In genomic region chr1:10045480-10046355, GRCh38 we compare ENCODE assay signal across 11 cellular contexts. TPM values are rescaled to one million over a fixed set of nuclear protein-coding genes. Genes with fewer than 3 reads are reported as not detected.
DNase-seq lines count a peak whose midpoint lies in the region; ATAC-seq and TF ChIP-seq lines count a peak whose summit lies in the region.
"Had no signal": no experiment of that assay in that cellular context is flagged by ENCODE, and none has a peak within 500 bp of the region (broad histone marks: within the 10 kb centered on the region; RNA-seq: fewer than 3 reads in every experiment).

No MANE protein-coding gene starts in this region.

- H3K9me3 Mint-ChIP-seq in nephron = no peaks in the 10 kb centered on the region

- no peak for ATAC-seq in GM21381 (IDR thresholded peaks at IDR 0.05; ENCODE audit: unreplicated experiment)
- no peak for ATAC-seq in HG02884 (IDR thresholded peaks at IDR 0.05; ENCODE audit: unreplicated experiment)

- H3K4me3 ChIP-seq in AG04450 (ENCODE audit: low read depth, low read length) (peak overlapping the region; percentile 17), esophagus (ENCODE audit: low read depth in 1 of 2, low read length in 2 of 2) (no peak overlapping the region), H7 (ENCODE audit: insufficient read depth, low read depth, low read length) (no peak overlapping the region)

- peak overlapping the region; percentile 12 to 36 (median 28) for H3K27ac Mint-ChIP-seq in nephron

- H3K36me3 Mint-ChIP-seq in nephron (ENCODE audit: low read depth) = peaks cover 23% of the 10 kb centered on the region

- peaks cover 31% of the 10 kb centered on the region for H3K4me1 Mint-ChIP-seq in nephron

- no peak overlapping the region for H3K4me3 Mint-ChIP-seq in nephron

- H3K36me3 ChIP-seq in esophagus (ENCODE audit: control insufficient read depth in 2 of 2, insufficient read depth in 2 of 2, low read length in 1 of 2) (no peaks in the 10 kb centered on the region), H7 (replicated peaks; ENCODE audit: control insufficient read depth, insufficient read depth, low read length) (0 out of 2 replicates have a peak, but pooled peaks cover 1% of the 10 kb centered on the region)

- WGBS in esophagus, 2 donors = 60 to 67% methylated on average over 8 of the region's 8 CpGs

- H3K27me3 ChIP-seq in AG04450 (ENCODE audit: control insufficient read depth, insufficient read depth, low read length) (no peaks in the 10 kb centered on the region), esophagus (ENCODE audit: control insufficient read depth in 1 of 2, insufficient read depth in 2 of 2, low read length in 2 of 2) (no peaks in the 10 kb centered on the region), H7 (ENCODE audit: control insufficient read depth, insufficient read depth, low read length) (no peaks in the 10 kb centered on the region)

- no peak for TF ChIP-seq CTCF in AG04450 (IDR thresholded peaks at IDR 0.05; ENCODE audit: low read depth, low read length)
- no peak for TF ChIP-seq CTCF in nephron (IDR thresholded peaks at IDR 0.05; ENCODE audit: unreplicated experiment in 3 of 3)

- H3K27me3 Mint-ChIP-seq in nephron (ENCODE audit: low read depth) = no peaks in the 10 kb centered on the region

- CTCF ChIA-PET in AG04450 (lab: Charles Lee) = interaction anchor here (0.6 to 1.0 kb wide), 3 partner anchors 26 to 102 kb away, joined by 3 to 4 read pairs (median 3); partner anchors contain the start of genes LZIC and NMNAT1

- H3K27ac ChIP-seq in AG04450 (ENCODE audit: low read depth, low read length) = peak overlapping the region; percentile 79
- H3K27ac ChIP-seq in esophagus (ENCODE audit: low read depth in 2 of 2, low read length in 1 of 2) = peak overlapping the region; percentile 74 to 81

- no peaks in the 10 kb centered on the region for H3K9me3 ChIP-seq in AG04450 (ENCODE audit: control insufficient read depth, insufficient read depth, low read length)
- H3K9me3 ChIP-seq in esophagus (ENCODE audit: control insufficient read depth in 2 of 2, insufficient read depth in 1 of 2, low read depth in 1 of 2, low read length in 1 of 2) = no peaks in the 10 kb centered on the region

- peak; percentile 77 for DNase-seq in AG04450 (ENCODE audit: low read depth, low spot score)
- DNase-seq in NCI-H524 treated with DMSO at 0.1 percent for 48 hours (lab: John Stamatoyannopoulos, UW) = peak; percentile 70
- DNase-seq in NCI-H345 (lab: John Stamatoyannopoulos, UW) = no peak
- DNase-seq in H7 = no peak
- DNase-seq: NCI-H2107 had no signal

- POLR2A ChIA-PET in AG04450 (lab: Yijun Ruan, JAX) = interaction anchor here (0.6 to 1.3 kb wide), 7 partner anchors 9 to 353 kb away, joined by 3 to 6 read pairs (median 4); partner anchors contain the start of genes LZIC, NMNAT1 and PGD

- H3K4me1 ChIP-seq in esophagus (ENCODE audit: control insufficient read depth in 2 of 2, insufficient read depth in 2 of 2, low read length in 1 of 2) = peaks cover 6 to 17% of the 10 kb centered on the region in 2 donors

RNA-seq across cellular contexts. Expression of gene UBE4B, which starts 13.0 kb away (rescaled TPM):
- polyA plus RNA-seq in AG04450 (2011; rRNA removed) (28.1 and 31.1 TPM in 2 replicates), esophagus (10 to 100 TPM; 15.6 to 23.2 TPM)
- polyA minus RNA-seq in AG04450 (2011; rRNA and poly(A)+ RNA removed) = 42.3 and 47.0 TPM in 2 replicates
- total RNA-seq in H7 (2014; rRNA removed; shearing (Covaris generic)) = 88.1 and 91.5 TPM in 2 replicates

RNA-seq across cellular contexts. Expression of gene RBP7, which starts 48.7 kb away (rescaled TPM):
- polyA plus RNA-seq in AG04450 (2011; rRNA removed) (0.20 and 0.22 TPM in 2 replicates), esophagus (10 to 100 TPM; 47.6 to 66.9 TPM)
- not detected in 2 replicates for polyA minus RNA-seq in AG04450 (2011; rRNA and poly(A)+ RNA removed)
- total RNA-seq in H7 (2014; rRNA removed; shearing (Covaris generic)) = 1.1 and 1.7 TPM in 2 replicates
- total RNA-seq: lung microvascular endothelial cell; T-helper 2 cell treated with Interferon-gamma antibody and Interleukin-4, amounts not matched to agents 100 ng/mL and 5 ng/mL, for 36 hours had no signal

Comparison
In these comparisons a context has a peak if more than half of its experiments do, and no peak if none do; other contexts are left out.
1. DNase-seq: peak in AG04450 (single experiment) and NCI-H524 treated with DMSO at 0.1 percent for 48 hours (single experiment); none in NCI-H345 (single experiment) and H7 (single experiment).
2. RNA of gene RBP7, which starts 48.7 kb away (polyA plus RNA-seq): 47.6 to 66.9 TPM in esophagus; 0.20 to 0.22 TPM in AG04450; every median in the first group is over 10 times any median in the second.